ENCODE assay signal across 17 cellular contexts in genomic region chr3:171129827-171130226, GRCh38.
DNase-seq lines count a peak whose midpoint lies in the region; ATAC-seq and TF ChIP-seq lines count a peak whose summit lies in the region.
"Had no signal": no experiment of that assay in that cellular context is flagged by ENCODE, and none has a peak within 500 bp of the region (broad histone marks: within the 10 kb centered on the region; RNA-seq: fewer than 3 reads in every experiment).

No MANE protein-coding gene starts in this region.

- peaks cover 0 to 11% of the 10 kb centered on the region in 2 experiments; a peak in 3 of 4 replicates for H3K4me1 ChIP-seq in SK-N-SH (ENCODE audit: control insufficient read depth in 1 of 2, insufficient read depth in 2 of 2, low read depth in 1 of 2, low read length in 1 of 2)
- H3K4me1 ChIP-seq: parathyroid adenoma had no signal

- H3F3A ChIP-seq in SK-N-SH (replicated peaks; ENCODE audit: insufficient read depth): peaks cover 16% of the 10 kb centered on the region

- no peak for ATAC-seq in SK-N-SH treated with all-trans-retinoic acid at 6 μM for 48 hours
- no peak for ATAC-seq in GM18517 (IDR thresholded peaks at IDR 0.05; ENCODE audit: unreplicated experiment)
- ATAC-seq: Panc1 had no signal

- no peaks in the 10 kb centered on the region for H3K9me3 ChIP-seq in SK-N-SH

- no peaks in the 10 kb centered on the region for H3K9me2 ChIP-seq in SK-N-SH

- CTCF ChIA-PET in SK-N-SH (lab: Yijun Ruan, JAX): no interaction called here

- 50% methylated on average over 2 of the region's 2 CpGs for WGBS in SK-N-SH (ENCODE audit: low lambda C conversion rate)

- no peak overlapping the region for H3K27ac ChIP-seq in SK-N-SH (ENCODE audit: low read depth in 2 of 2, low read length in 1 of 2)
- H3K27ac ChIP-seq in substantia nigra (ENCODE audit: low read depth, low read length, poor library complexity, severe bottlenecking): peak overlapping the region; percentile 61
- H3K27ac ChIP-seq: 22Rv1, parathyroid adenoma had no signal

- peaks cover 8 to 29% of the 10 kb centered on the region in 2 experiments for H3K36me3 ChIP-seq in SK-N-SH (replicated peaks in 1 of 2; ENCODE audit: control insufficient read depth in 1 of 2, insufficient read depth in 2 of 2, low read length in 1 of 2)

- TF ChIP-seq RAD21 in SK-N-SH (IDR thresholded peaks at IDR 0.05; ENCODE audit: low read length): no peak

- TF ChIP-seq CTCF in SK-N-SH (IDR thresholded peaks at IDR 0.05) (no peak), fibroblast of pulmonary artery (IDR thresholded peaks at IDR 0.05; ENCODE audit: low read length, missing control alignments) (no peak)

- H3K4me2 ChIP-seq in SK-N-SH: no peak overlapping the region

- TF ChIP-seq EP300 in SK-N-SH (IDR thresholded peaks at IDR 0.05; ENCODE audit: borderline replicate concordance in 1 of 2, low read depth in 1 of 2, low read length in 1 of 2): no peak

- POLR2A ChIA-PET in SK-N-SH (lab: Yijun Ruan, JAX): no interaction called here

- in situ Hi-C loops in SK-MEL-5 (cut with HindIII; ENCODE audit: low pct_unique_long_range_greater_than_20kb, low sequenced_read_pairs): no loop called here

- H3K27me3 ChIP-seq in SK-N-SH (ENCODE audit: insufficient read depth): no peaks in the 10 kb centered on the region

- no peak overlapping the region for H3K4me3 ChIP-seq in SK-N-SH (ENCODE audit: low read depth in 2 of 2, low read length in 1 of 2)
- no peak overlapping the region for H3K4me3 ChIP-seq in fibroblast of pulmonary artery (replicated peaks; ENCODE audit: low read depth, low read length)

- H3K79me2 ChIP-seq in SK-N-SH (ENCODE audit: insufficient read depth): no peaks in the 10 kb centered on the region
- H3K79me2 ChIP-seq: parathyroid adenoma had no signal

- no peaks in the 10 kb centered on the region for H4K20me1 ChIP-seq in SK-N-SH (ENCODE audit: insufficient read depth)

- DNase-seq in SK-N-SH: no peak
- peak; percentile 83 for DNase-seq in SK-MEL-5 (ENCODE audit: low read depth, low spot score)
- peak; percentile 39 for DNase-seq in fibroblast of pulmonary artery (ENCODE audit: low read depth)
- no peak for DNase-seq in substantia nigra (lab: John Stamatoyannopoulos, UW)
- DNase-seq in DMS 273 treated with DMSO at 0.1 percent for 48 hours (lab: John Stamatoyannopoulos, UW): no peak
- DNase-seq in stimulated activated CD4-positive, alpha-beta T cell treated with anti-CD3 and anti-CD28 coated beads, Interleukin-2, amount 100 ng/mL, for 48 hours: no peak
- DNase-seq: activated B cell treated with CpG ODN at 0.5 μM for 24 hours, activated gamma-delta T cell treated with Interleukin-2 at 50 U/mL for 16 hours, GDM1, islet precursor cell, NCI-H1436 treated with DMSO at 0.1 percent for 48 hours, NCI-H510A had no signal

- H2AFZ ChIP-seq in SK-N-SH (ENCODE audit: low read depth): no peak overlapping the region
- H2AFZ ChIP-seq: parathyroid adenoma had no signal

- H3K9ac ChIP-seq in SK-N-SH: no peak overlapping the region
- H3K9ac ChIP-seq: parathyroid adenoma had no signal

TF ChIP-seq in SK-N-SH, 30 proteins besides CTCF, POLR2A, EP300 and RAD21:
- TF ChIP-seq TCF12 (IDR thresholded peaks at IDR 0.05): 0 out of 2 replicates have a peak, but pooled peaks have one; percentile 5
- TF ChIP-seq ZBTB33 (IDR thresholded peaks at IDR 0.05; ENCODE audit: borderline replicate concordance, low read depth): no peak

TF ChIP-seq in SK-N-SH treated with all-trans-retinoic acid at 6 μM for 48 hours, 23 proteins besides CTCF, POLR2A, EP300 and RAD21:
- no peak for TF ChIP-seq ZFP30 (CRISPR knock-in tag; IDR thresholded peaks at IDR 0.05)
- TF ChIP-seq RARB (CRISPR knock-in tag; IDR thresholded peaks at IDR 0.05): no peak
- no peak for TF ChIP-seq ZFP3 (CRISPR knock-in tag; IDR thresholded peaks at IDR 0.05)
- no peak for TF ChIP-seq POU6F1 (CRISPR knock-in tag; IDR thresholded peaks at IDR 0.05; ENCODE audit: borderline replicate concordance, low read depth)
- TF ChIP-seq TSHZ2 (CRISPR knock-in tag; IDR thresholded peaks at IDR 0.05): no peak
- no peak for TF ChIP-seq CREB5 (CRISPR knock-in tag; IDR thresholded peaks at IDR 0.05; ENCODE audit: low read depth)
- TF ChIP-seq ESRRG (CRISPR knock-in tag; IDR thresholded peaks at IDR 0.05): no peak
- TF ChIP-seq ZNF565 (CRISPR knock-in tag; conservative IDR thresholded peaks at IDR 0.05; ENCODE audit: low read depth): no peak
- no peak for TF ChIP-seq SNAI2 (CRISPR knock-in tag; IDR thresholded peaks at IDR 0.05)
- no peak for TF ChIP-seq BACH2 (CRISPR knock-in tag; IDR thresholded peaks at IDR 0.05; ENCODE audit: borderline replicate concordance)
- no peak for TF ChIP-seq ISL1 (CRISPR knock-in tag; IDR thresholded peaks at IDR 0.05)
- TF ChIP-seq ZC3H10 (CRISPR knock-in tag; IDR thresholded peaks at IDR 0.05): no peak
- no peak for TF ChIP-seq GLIS3 (CRISPR knock-in tag; IDR thresholded peaks at IDR 0.05)

Comparison
In these comparisons a context has a peak if more than half of its experiments do, and no peak if none do; other contexts are left out.
1. DNase-seq: peak in SK-MEL-5 (single experiment) and fibroblast of pulmonary artery (single experiment); none in SK-N-SH (single experiment), substantia nigra (0 of 49), DMS 273 treated with DMSO at 0.1 percent for 48 hours (single experiment) and stimulated activated CD4-positive, alpha-beta T cell treated with anti-CD3 and anti-CD28 coated beads, Interleukin-2, amount 100 ng/mL, for 48 hours (0 of 2).